In genomic region chr11:47499614-47500013, GRCh38 we compare ENCODE assay signal across 9 cellular contexts. TPM values are rescaled to one million over a fixed set of nuclear protein-coding genes. Genes with fewer than 3 reads are reported as not detected.
DNase-seq lines count a peak whose midpoint lies in the region; ATAC-seq and TF ChIP-seq lines count a peak whose summit lies in the region.
"Had no signal": no experiment of that assay in that cellular context is flagged by ENCODE, and none has a peak within 500 bp of the region (broad histone marks: within the 10 kb centered on the region; RNA-seq: fewer than 3 reads in every experiment).

No MANE protein-coding gene starts in this region.

- POLR2A ChIA-PET in activated CD4-positive, alpha-beta memory T cell treated with anti-CD3 and anti-CD28 coated beads for 36 hours (lab: Charles Lee): no interaction called here

- peak overlapping the region; percentile 7 to 49 (median 42) for H3K4me3 ChIP-seq in right lobe of liver
- no peak overlapping the region for H3K4me3 ChIP-seq in tibial artery

- peaks cover 0 to 3% (median 0%) of the 10 kb centered on the region in 4 donors for H3K36me3 ChIP-seq in right lobe of liver
- peaks cover 0 to 2% (median 0%) of the 10 kb centered on the region in 3 donors for H3K36me3 ChIP-seq in tibial artery

- H3K36me3 Mint-ChIP-seq in activated naive CD4-positive, alpha-beta T cell treated with anti-CD3 and anti-CD28 coated beads, Interleukin-2, amount 50 U/mL, for 24 hours: peaks cover 7% of the 10 kb centered on the region
- H3K36me3 Mint-ChIP-seq in activated naive CD4-positive, alpha-beta T cell treated with anti-CD3 and anti-CD28 coated beads for 36 hours (ENCODE audit: low read depth): peaks cover 7% of the 10 kb centered on the region
- H3K36me3 Mint-ChIP-seq in activated CD4-positive, alpha-beta memory T cell treated with anti-CD3 and anti-CD28 coated beads for 36 hours: peaks cover 10% of the 10 kb centered on the region

- intact Hi-C loops in activated naive CD4-positive, alpha-beta T cell treated with anti-CD3 and anti-CD28 coated beads for 36 hours (cut with micrococcal nuclease): no loop called here
- intact Hi-C loops in activated CD4-positive, alpha-beta memory T cell treated with anti-CD3 and anti-CD28 coated beads for 36 hours (cut with micrococcal nuclease): no loop called here
- intact Hi-C loops in right lobe of liver (cut with DNase I): no loop called here
- intact Hi-C loops in tibial artery (cut with DNase I; ENCODE audit: low total_unique reads): loop anchor here (10.0 kb wide), 1 partner anchor 55 kb away; the partner anchor contains the start of gene CELF1

- no peak for DNase-seq in activated naive CD4-positive, alpha-beta T cell treated with anti-CD3 and anti-CD28 coated beads for 36 hours
- DNase-seq in activated CD4-positive, alpha-beta memory T cell treated with anti-CD3 and anti-CD28 coated beads for 36 hours: no peak
- DNase-seq in right lobe of liver (peak in 2 of 3 donors; percentile 73 to 81), tibial artery (no peak), NCI-H1694 (lab: John Stamatoyannopoulos, UW) (no peak)
- no peak for DNase-seq in stimulated activated CD4-positive, alpha-beta T cell treated with anti-CD3 and anti-CD28 coated beads, Interleukin-4, amount 100 ng/mL, for 1 hour
- DNase-seq: NCI-H2171 treated with DMSO at 0.1 percent for 48 hours had no signal

- H3K4me1 ChIP-seq in right lobe of liver (peaks cover 0 to 68% (median 27%) of the 10 kb centered on the region in 4 donors), tibial artery (peaks cover 0 to 82% (median 57%) of the 10 kb centered on the region in 4 donors)

- CTCF ChIA-PET in activated naive CD4-positive, alpha-beta T cell treated with anti-CD3 and anti-CD28 coated beads for 36 hours (lab: Charles Lee): no interaction called here
- CTCF ChIA-PET in activated CD4-positive, alpha-beta memory T cell treated with anti-CD3 and anti-CD28 coated beads for 36 hours (lab: Charles Lee): interaction anchor here (1.1 kb wide), 1 partner anchor 16 kb away, joined by 3 read pairs; no protein-coding TSS in a partner anchor

- no peaks in the 10 kb centered on the region for H3K9me3 Mint-ChIP-seq in activated naive CD4-positive, alpha-beta T cell treated with anti-CD3 and anti-CD28 coated beads, Interleukin-2, amount 50 U/mL, for 24 hours
- no peaks in the 10 kb centered on the region for H3K9me3 Mint-ChIP-seq in activated naive CD4-positive, alpha-beta T cell treated with anti-CD3 and anti-CD28 coated beads for 36 hours
- no peaks in the 10 kb centered on the region for H3K9me3 Mint-ChIP-seq in activated CD4-positive, alpha-beta memory T cell treated with anti-CD3 and anti-CD28 coated beads for 36 hours

- H3K27ac Mint-ChIP-seq in activated naive CD4-positive, alpha-beta T cell treated with anti-CD3 and anti-CD28 coated beads, Interleukin-2, amount 50 U/mL, for 24 hours: peak overlapping the region; percentile 85
- H3K27ac Mint-ChIP-seq in activated naive CD4-positive, alpha-beta T cell treated with anti-CD3 and anti-CD28 coated beads for 36 hours: no peak overlapping the region
- peak overlapping the region; percentile 16 for H3K27ac Mint-ChIP-seq in activated CD4-positive, alpha-beta memory T cell treated with anti-CD3 and anti-CD28 coated beads for 36 hours

- H3K27ac ChIP-seq in right lobe of liver (peak overlapping the region; percentile 53 to 95 (median 88)), tibial artery (peak overlapping the region; percentile 4 to 7)

- TF ChIP-seq CTCF in right lobe of liver (IDR thresholded peaks at IDR 0.05) (no peak), tibial artery (IDR thresholded peaks at IDR 0.05) (no peak)

- WGBS in right lobe of liver (ENCODE audit: insufficient coverage, low coverage, low lambda C conversion rate, missing lambda C conversion rate): 36% methylated on average over 1 of the region's 3 CpGs

- H3K27me3 Mint-ChIP-seq in activated naive CD4-positive, alpha-beta T cell treated with anti-CD3 and anti-CD28 coated beads, Interleukin-2, amount 50 U/mL, for 24 hours: no peaks in the 10 kb centered on the region
- no peaks in the 10 kb centered on the region for H3K27me3 Mint-ChIP-seq in activated naive CD4-positive, alpha-beta T cell treated with anti-CD3 and anti-CD28 coated beads for 36 hours (ENCODE audit: low read depth)
- H3K27me3 Mint-ChIP-seq in activated CD4-positive, alpha-beta memory T cell treated with anti-CD3 and anti-CD28 coated beads for 36 hours: no peaks in the 10 kb centered on the region

- peaks cover 50% of the 10 kb centered on the region for H3K4me1 Mint-ChIP-seq in activated naive CD4-positive, alpha-beta T cell treated with anti-CD3 and anti-CD28 coated beads, Interleukin-2, amount 50 U/mL, for 24 hours
- peaks cover 46% of the 10 kb centered on the region for H3K4me1 Mint-ChIP-seq in activated naive CD4-positive, alpha-beta T cell treated with anti-CD3 and anti-CD28 coated beads for 36 hours (ENCODE audit: low read depth)
- peaks cover 42% of the 10 kb centered on the region for H3K4me1 Mint-ChIP-seq in activated CD4-positive, alpha-beta memory T cell treated with anti-CD3 and anti-CD28 coated beads for 36 hours (ENCODE audit: low read depth)

- H3K9me3 ChIP-seq in right lobe of liver (no peaks in the 10 kb centered on the region), tibial artery (no peaks in the 10 kb centered on the region)

- ATAC-seq in right lobe of liver (peak; percentile 70 to 79 (median 76)), HG02840 (IDR thresholded peaks at IDR 0.05; ENCODE audit: low FRiP score, unreplicated experiment) (no peak)

- no peak overlapping the region for H3K4me3 Mint-ChIP-seq in activated naive CD4-positive, alpha-beta T cell treated with anti-CD3 and anti-CD28 coated beads, Interleukin-2, amount 50 U/mL, for 24 hours
- H3K4me3 Mint-ChIP-seq in activated naive CD4-positive, alpha-beta T cell treated with anti-CD3 and anti-CD28 coated beads for 36 hours: no peak overlapping the region
- H3K4me3 Mint-ChIP-seq in activated CD4-positive, alpha-beta memory T cell treated with anti-CD3 and anti-CD28 coated beads for 36 hours: no peak overlapping the region

- H3K27me3 ChIP-seq in right lobe of liver (no peaks in the 10 kb centered on the region), tibial artery (no peaks in the 10 kb centered on the region)

- TF ChIP-seq POLR2A in right lobe of liver (IDR thresholded peaks at IDR 0.05): peak; percentile 28

RNA-seq across cellular contexts. Expression of gene RAPSN, which starts 50.7 kb away (rescaled TPM):
- total RNA-seq in activated naive CD4-positive, alpha-beta T cell treated with anti-CD3 and anti-CD28 coated beads for 36 hours: not detected
- total RNA-seq in activated CD4-positive, alpha-beta memory T cell treated with anti-CD3 and anti-CD28 coated beads for 36 hours: under 1 TPM in 1 of 2 experiments, not detected in 1; 0.22 TPM
- under 1 TPM in 3 of 6 experiments, not detected in 3; 0.15 to 0.49 (median 0.25) TPM for total RNA-seq in right lobe of liver

RNA-seq across cellular contexts. Expression of gene CELF1, which starts 53.3 kb away (rescaled TPM):
- 100 to 1,000 TPM; 104 to 105 TPM for total RNA-seq in activated naive CD4-positive, alpha-beta T cell treated with anti-CD3 and anti-CD28 coated beads for 36 hours
- 100 to 1,000 TPM; 103 to 115 TPM for total RNA-seq in activated CD4-positive, alpha-beta memory T cell treated with anti-CD3 and anti-CD28 coated beads for 36 hours
- total RNA-seq in right lobe of liver: 10 to 100 TPM; 66.3 to 86.5 (median 71.7) TPM

Comparison
In these comparisons a context has a peak if more than half of its experiments do, and no peak if none do; other contexts are left out.
1. DNase-seq: peak in right lobe of liver (2 of 3); none in activated naive CD4-positive, alpha-beta T cell treated with anti-CD3 and anti-CD28 coated beads for 36 hours (single experiment), activated CD4-positive, alpha-beta memory T cell treated with anti-CD3 and anti-CD28 coated beads for 36 hours (single experiment), tibial artery (0 of 2), stimulated activated CD4-positive, alpha-beta T cell treated with anti-CD3 and anti-CD28 coated beads, Interleukin-4, amount 100 ng/mL, for 1 hour (single experiment) and NCI-H1694 (single experiment).
2. H3K4me3 ChIP-seq: peak in right lobe of liver (3 of 3); none in tibial artery (0 of 2).